10 cellular contexts compared by ENCODE assay signal in genomic region chr13:74218291-74218690, GRCh38.
"Had no signal": no experiment of that assay in that cellular context is flagged by ENCODE, and none has a peak within 500 bp of the region (broad histone marks: within the 10 kb centered on the region; RNA-seq: fewer than 3 reads in every experiment).

No MANE protein-coding gene starts in this region.

- H3K27me3 ChIP-seq: dorsolateral prefrontal cortex, ovary had no signal

- H3K9me3 ChIP-seq: ovary, thoracic aorta had no signal

- H3K27ac Mint-ChIP-seq: activated CD4-positive, alpha-beta T cell treated with anti-CD3 and anti-CD28 coated beads for 36 hours had no signal

- H3K4me1 Mint-ChIP-seq: neural crest cell had no signal

- H3K36me3 ChIP-seq: ovary, thoracic aorta had no signal

- H3K27me3 Mint-ChIP-seq: activated CD4-positive, alpha-beta T cell treated with anti-CD3 and anti-CD28 coated beads for 36 hours had no signal

- H3K4me3 Mint-ChIP-seq: activated CD4-positive, alpha-beta T cell treated with anti-CD3 and anti-CD28 coated beads for 36 hours; neural crest cell had no signal

- DNase-seq: activated CD4-positive, alpha-beta T cell treated with anti-CD3 and anti-CD28 coated beads for 36 hours; activated effector memory CD4-positive, alpha-beta T cell treated with Interleukin-2 at 50 U/mL for 16 hours; aorta; dorsolateral prefrontal cortex; erythroblast; ovary; SHP77; T-helper 2 cell had no signal

- H3K4me3 ChIP-seq: dorsolateral prefrontal cortex, ovary, thoracic aorta had no signal
